In the genomic region with DNA sequence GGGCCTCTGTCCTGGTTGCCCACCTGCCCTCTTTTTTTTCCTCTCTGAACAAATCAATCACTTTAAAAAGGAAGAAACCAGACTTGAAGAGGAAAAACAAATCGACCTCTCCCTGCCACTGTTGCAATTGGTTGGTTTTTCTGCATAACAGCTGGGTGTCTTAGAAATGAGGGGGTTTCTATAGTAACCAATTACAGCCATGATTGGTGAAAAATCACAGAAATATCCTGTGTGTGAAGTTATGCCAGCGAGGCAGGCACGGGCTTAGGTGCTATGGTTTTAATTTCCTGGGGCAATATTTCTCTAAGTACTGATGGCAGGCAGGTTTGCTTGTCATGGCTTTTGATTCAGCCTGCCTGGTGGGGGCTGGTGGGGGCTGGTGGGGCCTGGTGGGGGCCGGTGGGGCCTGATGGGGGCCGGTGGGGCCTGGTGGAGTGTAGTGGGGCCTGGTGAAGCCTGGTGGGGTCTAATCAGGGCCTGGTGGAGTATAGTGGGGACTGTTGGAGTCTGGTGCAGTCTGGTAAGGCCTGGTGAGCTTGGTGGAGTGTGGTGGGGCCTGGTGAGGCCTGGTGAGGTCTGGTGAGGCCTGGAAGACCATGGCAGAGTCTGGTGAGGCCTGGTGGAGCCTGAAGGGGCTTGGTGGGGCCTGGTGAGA, we compare ENCODE assay signal across 28 cellular contexts. TPM values are rescaled to one million over a fixed set of nuclear protein-coding genes. Genes with fewer than 3 reads are reported as not detected.
"Had no signal": no experiment of that assay in that cellular context is flagged by ENCODE, and none has a peak within 500 bp of the region (broad histone marks: within the 10 kb centered on the region; RNA-seq: fewer than 3 reads in every experiment).

No MANE protein-coding gene starts in this region.

- H3K9ac ChIP-seq: parathyroid adenoma had no signal

- H3K4me3 Mint-ChIP-seq: endodermal cell; neural crest cell; stimulated activated memory B cell treated with anti-CD40 and anti-IgM and Interleukin-4, amounts not matched to agents 10 μg/mL and 1 μg/mL and 100 μg/mL, for 72 hours had no signal

- H3K27ac Mint-ChIP-seq: endodermal cell; stimulated activated memory B cell treated with anti-CD40 and anti-IgM and Interleukin-4, amounts not matched to agents 10 μg/mL and 1 μg/mL and 100 μg/mL, for 72 hours had no signal

- H3K27ac ChIP-seq: colonic mucosa, hepatocyte, parathyroid adenoma, psoas muscle, spleen had no signal

- H3K27me3 ChIP-seq: colonic mucosa had no signal

- H3K4me1 ChIP-seq: colonic mucosa, parathyroid adenoma, psoas muscle had no signal

- H3K9me3 Mint-ChIP-seq: endodermal cell, neural crest cell had no signal

- H3K4me1 Mint-ChIP-seq: stimulated activated memory B cell treated with anti-CD40 and anti-IgM and Interleukin-4, amounts not matched to agents 10 μg/mL and 1 μg/mL and 100 μg/mL, for 72 hours had no signal

- H2AFZ ChIP-seq: hepatocyte, parathyroid adenoma had no signal

- H3K4me3 ChIP-seq: colonic mucosa, hepatocyte, lung, psoas muscle, spleen had no signal

- H3K4me2 ChIP-seq: hepatocyte had no signal

- DNase-seq: cerebellar nuclear complex; colonic mucosa; dermis blood vessel endothelial cell; effector CD4-positive, alpha-beta T cell; endodermal cell; erythroblast; foreskin melanocyte; head of caudate nucleus; kidney; left colon; left ventricle myocardium superior; mesenchymal stem cell; midbrain; occipital lobe; psoas muscle; retina; spleen; stimulated activated CD4-positive, alpha-beta T cell treated with anti-CD3 and anti-CD28 coated beads, Interleukin-15, amount 100 ng/mL, for 24 hours; stimulated activated CD4-positive, alpha-beta T cell treated with anti-CD3 and anti-CD28 coated beads, Interleukin-1b, Interleukin-23, amount 100 ng/mL, for 48 hours; stimulated activated CD4-positive, alpha-beta T cell treated with anti-CD3 and anti-CD28 coated beads, Interleukin-4, amount 100 ng/mL, for 24 hours; trophoblast cell had no signal

- H3K79me2 ChIP-seq: hepatocyte, parathyroid adenoma had no signal

- H3K9me3 ChIP-seq: colonic mucosa, psoas muscle, spleen had no signal

- ATAC-seq: left colon; left ventricle myocardium superior; psoas muscle; sciatic nerve; stimulated activated memory B cell treated with anti-CD40 and anti-IgM and Interleukin-4, amounts not matched to agents 10 μg/mL and 1 μg/mL and 100 μg/mL, for 72 hours had no signal

- H3K36me3 Mint-ChIP-seq: stimulated activated memory B cell treated with anti-CD40 and anti-IgM and Interleukin-4, amounts not matched to agents 10 μg/mL and 1 μg/mL and 100 μg/mL, for 72 hours had no signal

- H3K36me3 ChIP-seq: colonic mucosa, spleen had no signal

RNA-seq across cellular contexts. Expression of a gene that starts 54.6 kb away (rescaled TPM):
- total RNA-seq: endothelial cell of umbilical vein had no signal
